24 cellular contexts compared by ENCODE assay signal in the genomic region with DNA sequence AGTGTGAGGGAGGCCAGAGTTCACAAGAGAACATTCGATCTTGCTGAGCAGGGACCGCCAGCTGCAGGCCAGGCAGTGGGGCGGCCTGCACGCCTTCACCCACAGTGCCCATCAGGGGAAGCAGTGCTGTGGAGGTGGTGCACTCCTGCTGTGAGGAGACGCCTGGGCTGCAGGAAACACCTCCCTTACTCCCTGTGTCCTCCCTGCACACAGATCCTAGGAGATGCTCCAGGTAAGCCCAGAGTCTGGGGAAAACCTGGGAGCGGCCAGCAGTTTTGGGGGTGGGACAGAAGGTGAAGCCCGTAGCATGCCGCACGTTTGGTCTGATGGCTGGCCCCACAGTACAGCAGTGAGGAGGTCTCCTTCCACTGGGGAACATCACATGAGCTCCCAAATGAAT.
"Had no signal": no experiment of that assay in that cellular context is flagged by ENCODE, and none has a peak within 500 bp of the region (broad histone marks: within the 10 kb centered on the region; RNA-seq: fewer than 3 reads in every experiment).

No MANE protein-coding gene starts in this region.

- H3K4me1 ChIP-seq: adrenal gland, ascending aorta, breast epithelium had no signal

- H3K36me3 ChIP-seq: adrenal gland, ascending aorta, breast epithelium, cardiac muscle cell, WERI-Rb-1 had no signal

- H3K27me3 ChIP-seq: adrenal gland, ascending aorta, cardiac muscle cell had no signal

- H3K27ac ChIP-seq: adrenal gland, ascending aorta, breast epithelium, cardiac muscle cell, WERI-Rb-1 had no signal

- DNase-seq: activated B cell treated with CpG ODN at 0.5 μM for 24 hours; activated CD4-positive, alpha-beta memory T cell treated with anti-CD3 and anti-CD28 coated beads for 36 hours; activated CD4-positive, alpha-beta T cell treated with anti-CD3 and anti-CD28 coated beads, Interleukin-2, amount 10 ng/mL, durations not matched to agents 24 days and 14 days; activated CD8-positive, alpha-beta memory T cell treated with anti-CD3 and anti-CD28 coated beads, Interleukin-2, amount 10 ng/mL, durations not matched to agents 7 days and 5 days; activated CD8-positive, alpha-beta memory T cell treated with anti-CD3 and anti-CD28 coated beads, Interleukin-2, amount 50 U/mL, for 4 hours; activated CD8-positive, alpha-beta T cell treated with anti-CD3 and anti-CD28 coated beads, Interleukin-2, amount 10 ng/mL, durations not matched to agents 7 days and 5 days; activated effector memory CD4-positive, alpha-beta T cell treated with anti-CD3 and anti-CD28 coated beads, Interleukin-2, amount 50 U/mL, for 16 hours; activated naive CD4-positive, alpha-beta T cell treated with anti-CD3 and anti-CD28 coated beads for 36 hours; activated naive CD8-positive, alpha-beta T cell treated with anti-CD3 and anti-CD28 coated beads for 36 hours; activated naive CD8-positive, alpha-beta T cell treated with anti-CD3 and anti-CD28 coated beads, Interleukin-2, amount 50 U/mL, for 24 hours; activated T-cell treated with anti-CD3 and anti-CD28 coated beads, Interleukin-2, amount 50 U/mL, for 1 hour; activated T-cell treated with anti-CD3 and anti-CD28 coated beads, Interleukin-2, amount 50 U/mL, for 48 hours; adrenal gland; effector CD8-positive, alpha-beta T cell; foreskin fibroblast; T-helper 1 cell; T-helper 17 cell; T1000; WERI-Rb-1 had no signal

- H3K4me3 ChIP-seq: adrenal gland, ascending aorta, breast epithelium, cardiac muscle cell had no signal

- ATAC-seq: activated CD4-positive, CD25-positive, alpha-beta regulatory T cell treated with anti-CD3 and anti-CD28 coated beads, Interleukin-2, amount 50 U/mL, for 24 hours; activated CD8-positive, alpha-beta memory T cell treated with anti-CD3 and anti-CD28 coated beads, Interleukin-2, amount 10 ng/mL, durations not matched to agents 7 days and 5 days; activated CD8-positive, alpha-beta T cell treated with anti-CD3 and anti-CD28 coated beads, Interleukin-2, amount 10 ng/mL, durations not matched to agents 7 days and 5 days; activated naive CD8-positive, alpha-beta T cell treated with anti-CD3 and anti-CD28 coated beads, Interleukin-2, amount 50 U/mL, for 24 hours; esophagus mucosa; T-helper 17 cell had no signal

- H3K9me3 ChIP-seq: adrenal gland, ascending aorta, breast epithelium had no signal
